Comparison of ENCODE assay signal across 21 cellular contexts in the genomic region with DNA sequence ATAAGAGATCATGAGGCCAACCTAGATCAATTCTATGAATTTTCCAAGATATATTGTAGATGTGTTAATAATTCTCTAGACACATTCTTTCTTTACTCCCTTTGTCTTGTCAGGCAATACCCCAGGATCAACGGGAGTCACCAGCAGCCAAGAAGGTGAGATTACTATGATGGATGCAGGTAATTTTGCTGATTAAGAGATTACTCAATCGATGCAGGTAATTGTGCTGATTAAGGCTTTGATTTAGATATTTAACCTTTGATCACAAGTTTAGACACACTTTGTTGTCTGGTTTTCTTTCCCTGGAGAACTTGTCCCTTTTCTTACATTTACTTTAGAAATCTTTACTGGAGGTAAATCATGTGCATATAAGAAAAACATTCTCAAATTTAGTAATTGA.
DNase-seq lines count a peak whose midpoint lies in the region; FAIRE-seq and TF ChIP-seq lines count a peak whose summit lies in the region.
"Had no signal": no experiment of that assay in that cellular context is flagged by ENCODE, and none has a peak within 500 bp of the region (broad histone marks: within the 10 kb centered on the region; RNA-seq: fewer than 3 reads in every experiment).

No MANE protein-coding gene starts in this region.

- H3K9me3 ChIP-seq in WERI-Rb-1 (ENCODE audit: severe bottlenecking) (no peaks in the 10 kb centered on the region), left ventricle myocardium inferior (replicated peaks) (peaks cover 4% of the 10 kb centered on the region)
- H3K9me3 ChIP-seq: BE2C; BLaER1 treated with 17β-estradiol and CSF1 and Interleukin-3, amounts not matched to agents 10 nM and 100 nM had no signal

- H3K4me3 ChIP-seq in WERI-Rb-1 (ENCODE audit: low read depth, low read length) (no peak overlapping the region), left ventricle myocardium inferior (no peak overlapping the region)
- H3K4me3 ChIP-seq: BLaER1 treated with 17β-estradiol and CSF1 and Interleukin-3, amounts not matched to agents 10 nM and 100 nM; GM23338 had no signal

- DNase-seq in NCI-H82 (lab: John Stamatoyannopoulos, UW), result peak; percentile 4
- no peak for DNase-seq in NCI-H82 treated with DMSO at 0.1 percent for 48 hours (lab: John Stamatoyannopoulos, UW; ENCODE audit: unreplicated experiment)
- peak; percentile 19 for DNase-seq in WERI-Rb-1
- peak; percentile 29 for DNase-seq in inferior parietal cortex (ENCODE audit: extremely low spot score)
- DNase-seq in urothelium cell line (ENCODE audit: low spot score), result no peak
- no peak for DNase-seq in left ventricle myocardium inferior
- DNase-seq: ACHN; AML-193; BE2C; CD4-positive, alpha-beta T cell; CD8-positive, alpha-beta memory T cell; DMS53; DMS79 treated with DMSO at 0.1 percent for 48 hours; GF-D8; H9 had no signal

- no peak overlapping the region for H3K27ac ChIP-seq in WERI-Rb-1
- no peak overlapping the region for H3K27ac ChIP-seq in left ventricle myocardium inferior (replicated peaks)
- H3K27ac ChIP-seq: 22Rv1; BLaER1 treated with 17β-estradiol and CSF1 and Interleukin-3, amounts not matched to agents 10 nM and 100 nM had no signal

- intact Hi-C loops in left ventricle myocardium inferior (cut with micrococcal nuclease), result no loop called here

- FAIRE-seq in urothelium cell line (lab: Jason Lieb, UNC), result no peak
- FAIRE-seq: A204.1, GM12891, GM18507 had no signal

- TF ChIP-seq CTCF in WERI-Rb-1 (IDR thresholded peaks at IDR 0.05; ENCODE audit: low read depth, low read length) (no peak), left ventricle myocardium inferior (IDR thresholded peaks at IDR 0.05; ENCODE audit: borderline replicate concordance) (no peak)

- H3K4me1 ChIP-seq in left ventricle myocardium inferior, result no peaks in the 10 kb centered on the region
- H3K4me1 ChIP-seq: BE2C; BLaER1 treated with 17β-estradiol and CSF1 and Interleukin-3, amounts not matched to agents 10 nM and 100 nM had no signal

- H3K36me3 ChIP-seq in WERI-Rb-1 (no peaks in the 10 kb centered on the region), left ventricle myocardium inferior (no peaks in the 10 kb centered on the region)
- H3K36me3 ChIP-seq: BE2C; BLaER1 treated with 17β-estradiol and CSF1 and Interleukin-3, amounts not matched to agents 10 nM and 100 nM had no signal

- no peaks in the 10 kb centered on the region for H3K27me3 ChIP-seq in WERI-Rb-1 (ENCODE audit: insufficient read depth, low read depth, severe bottlenecking)
- no peaks in the 10 kb centered on the region for H3K27me3 ChIP-seq in left ventricle myocardium inferior (ENCODE audit: low read depth)
- H3K27me3 ChIP-seq: BE2C; BLaER1 treated with 17β-estradiol and CSF1 and Interleukin-3, amounts not matched to agents 10 nM and 100 nM had no signal

Comparison
In these comparisons a context has a peak if more than half of its experiments do, and no peak if none do; other contexts are left out.
1. DNase-seq: peak in NCI-H82 (single experiment), WERI-Rb-1 (single experiment) and inferior parietal cortex (single experiment); none in NCI-H82 treated with DMSO at 0.1 percent for 48 hours (single experiment), urothelium cell line (single experiment) and left ventricle myocardium inferior (single experiment).